In genomic region chr1:198838022-198838342, GRCh38 we compare ENCODE assay signal across 20 cellular contexts.
"Had no signal": no experiment of that assay in that cellular context is flagged by ENCODE, and none has a peak within 500 bp of the region (broad histone marks: within the 10 kb centered on the region; RNA-seq: fewer than 3 reads in every experiment).

No MANE protein-coding gene starts in this region.

- H3K9me3 ChIP-seq: lower lobe of right lung, psoas muscle, sigmoid colon, spleen, thoracic aorta, tibial nerve, upper lobe of right lung, uterus had no signal

- H3K4me3 ChIP-seq: lower lobe of right lung, psoas muscle, sigmoid colon, spleen, thoracic aorta, tibial nerve, upper lobe of right lung, uterus had no signal

- H3K36me3 Mint-ChIP-seq: stimulated activated memory B cell treated with anti-CD40 and anti-IgM and Interleukin-4, amounts not matched to agents 10 μg/mL and 1 μg/mL and 100 μg/mL, for 72 hours had no signal

- H3K4me3 Mint-ChIP-seq: effector memory CD8-positive, alpha-beta T cell; immature natural killer cell; naive thymus-derived CD8-positive, alpha-beta T cell; nephron progenitor cell; stimulated activated memory B cell treated with anti-CD40 and anti-IgM and Interleukin-4, amounts not matched to agents 10 μg/mL and 1 μg/mL and 100 μg/mL, for 72 hours; stimulated activated naive CD8-positive, alpha-beta T cell treated with anti-CD3 and anti-CD28 coated beads, Interleukin-15, Interleukin-2, amounts not matched to agents 100 ng/mL and 50 ng/mL, for 24 hours had no signal

- H3K4me1 Mint-ChIP-seq: stimulated activated memory B cell treated with anti-CD40 and anti-IgM and Interleukin-4, amounts not matched to agents 10 μg/mL and 1 μg/mL and 100 μg/mL, for 72 hours had no signal

- H3K27me3 ChIP-seq: sigmoid colon, spleen, tibial nerve, upper lobe of right lung, uterus had no signal

- DNase-seq: cortex of kidney; effector memory CD8-positive, alpha-beta T cell; hypothalamus; left ventricle myocardium superior; lower lobe of right lung; naive thymus-derived CD8-positive, alpha-beta T cell; nephron progenitor cell; nucleus accumbens; psoas muscle; right cardiac atrium; sigmoid colon; spleen; stimulated activated CD4-positive, alpha-beta T cell treated with anti-CD3 and anti-CD28 coated beads, Interleukin-4, amount 100 ng/mL, for 4 hours; upper lobe of right lung; uterus had no signal

- H3K36me3 ChIP-seq: lower lobe of right lung, sigmoid colon, spleen, thoracic aorta, tibial nerve, upper lobe of right lung, uterus had no signal

- H3K27ac Mint-ChIP-seq: effector memory CD8-positive, alpha-beta T cell; naive thymus-derived CD8-positive, alpha-beta T cell; nephron progenitor cell; stimulated activated memory B cell treated with anti-CD40 and anti-IgM and Interleukin-4, amounts not matched to agents 10 μg/mL and 1 μg/mL and 100 μg/mL, for 72 hours; stimulated activated naive CD8-positive, alpha-beta T cell treated with anti-CD3 and anti-CD28 coated beads, Interleukin-15, Interleukin-2, amounts not matched to agents 100 ng/mL and 50 ng/mL, for 24 hours had no signal

- H3K27ac ChIP-seq: lower lobe of right lung, psoas muscle, sigmoid colon, spleen, thoracic aorta, tibial nerve, upper lobe of right lung, uterus had no signal

- H3K4me1 ChIP-seq: lower lobe of right lung, psoas muscle, sigmoid colon, tibial nerve, upper lobe of right lung, uterus had no signal

- H3K9me3 Mint-ChIP-seq: effector memory CD8-positive, alpha-beta T cell; naive thymus-derived CD8-positive, alpha-beta T cell; nephron progenitor cell; stimulated activated memory B cell treated with anti-CD40 and anti-IgM and Interleukin-4, amounts not matched to agents 10 μg/mL and 1 μg/mL and 100 μg/mL, for 72 hours; stimulated activated naive CD8-positive, alpha-beta T cell treated with anti-CD3 and anti-CD28 coated beads, Interleukin-15, Interleukin-2, amounts not matched to agents 100 ng/mL and 50 ng/mL, for 24 hours had no signal

- ATAC-seq: effector memory CD8-positive, alpha-beta T cell; left ventricle myocardium superior; lower lobe of right lung; naive thymus-derived CD8-positive, alpha-beta T cell; psoas muscle; right cardiac atrium; stimulated activated memory B cell treated with anti-CD40 and anti-IgM and Interleukin-4, amounts not matched to agents 10 μg/mL and 1 μg/mL and 100 μg/mL, for 72 hours; upper lobe of right lung had no signal

- H3K27me3 Mint-ChIP-seq: naive thymus-derived CD8-positive, alpha-beta T cell; stimulated activated memory B cell treated with anti-CD40 and anti-IgM and Interleukin-4, amounts not matched to agents 10 μg/mL and 1 μg/mL and 100 μg/mL, for 72 hours had no signal
